In the genomic region with DNA sequence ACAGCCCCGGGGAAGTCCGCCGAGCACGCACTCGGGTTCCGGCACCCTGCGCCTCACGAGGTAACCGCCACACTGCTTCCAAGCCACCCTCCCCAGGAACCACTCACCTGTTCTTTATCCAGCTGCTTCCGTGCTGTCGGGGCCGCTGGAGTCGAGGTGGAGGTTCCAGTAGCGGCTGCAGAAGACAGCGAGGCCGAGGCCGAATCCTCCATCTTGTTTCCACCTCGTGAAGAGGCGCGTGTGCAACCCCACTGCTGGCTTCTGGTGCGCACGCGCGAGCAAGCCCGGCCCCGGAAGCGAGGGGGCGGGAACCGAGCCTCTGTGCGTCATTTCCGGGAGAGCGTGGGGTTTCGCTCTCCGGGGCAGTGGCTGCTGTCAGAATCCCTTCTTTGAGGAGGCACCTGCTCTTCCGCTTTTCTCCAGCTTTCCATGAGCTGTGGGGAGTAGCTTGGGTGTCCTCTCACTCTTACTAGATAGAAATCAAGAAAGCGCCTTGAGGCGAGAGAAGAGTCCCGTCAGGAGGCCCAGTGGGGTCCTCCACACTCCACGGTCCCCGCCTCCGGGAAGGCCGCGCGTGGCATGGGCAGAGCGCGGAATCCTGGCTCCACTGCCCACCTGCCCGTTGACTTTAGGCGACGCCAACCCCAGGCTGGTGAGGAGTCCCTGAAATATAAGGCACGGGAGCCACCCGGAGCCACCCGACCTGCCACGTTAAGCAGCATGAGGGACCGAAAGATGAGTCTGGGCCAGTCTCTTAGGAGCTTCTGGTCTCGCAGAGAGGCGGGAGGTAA, we compare ENCODE assay signal across 1 cellular context.
A peak's percentile ranks its signal among the peaks of the same experiment; 100 is the strongest.
TF ChIP-seq lines count a peak whose summit lies in the region.

A gene (minus strand): TSS at position 242 of the 791 bp plus-strand sequence. CDS start 30 bp downstream, at position 212.

TF ChIP-seq in HepG2, 621 proteins besides CTCF, POLR2A, EP300 and RAD21 (continued from another document and continues in another):
- TF ChIP-seq FOXP1 (IDR thresholded peaks at IDR 0.05) (no peak), FOXP1 (CRISPR knock-in tag; IDR thresholded peaks at IDR 0.05) (no peak), SP2 (CRISPR knock-in tag; IDR thresholded peaks at IDR 0.05) (peak; percentile 86), ZNF124 (CRISPR knock-in tag; IDR thresholded peaks at IDR 0.05) (peak; percentile 95), HNRNPUL1 (IDR thresholded peaks at IDR 0.05; ENCODE audit: low read depth, low read length) (no peak), ZNF749 (CRISPR knock-in tag; IDR thresholded peaks at IDR 0.05; ENCODE audit: borderline replicate concordance) (peak; percentile 38; the same call in 1 of the 2 replicates), PAX8 (CRISPR knock-in tag; IDR thresholded peaks at IDR 0.05; ENCODE audit: borderline replicate concordance) (peak; percentile 93; the same call in 1 of the 2 replicates), ATF7-NPFF (CRISPR knock-in tag; IDR thresholded peaks at IDR 0.05; ENCODE audit: low read depth) (peak; percentile 97), ZNF383 (CRISPR knock-in tag; IDR thresholded peaks at IDR 0.05; ENCODE audit: borderline replicate concordance) (0 out of 2 replicates have a peak, but pooled peaks have one; percentile 79), NFIC (IDR thresholded peaks at IDR 0.05; ENCODE audit: low read length) (no peak), ZSCAN21 (CRISPR knock-in tag; IDR thresholded peaks at IDR 0.05; ENCODE audit: borderline replicate concordance) (peak; percentile 60; the same call in 1 of the 2 replicates), NFYC (CRISPR knock-in tag; IDR thresholded peaks at IDR 0.05) (peak; percentile 44), ZNF263 (CRISPR knock-in tag; IDR thresholded peaks at IDR 0.05) (peak; percentile 45), KDM6A (CRISPR knock-in tag; IDR thresholded peaks at IDR 0.05; ENCODE audit: low read depth) (0 out of 2 replicates have a peak, but pooled peaks have one; percentile 3), PRPF4 (IDR thresholded peaks at IDR 0.05; ENCODE audit: low read depth, low read length, poor library complexity, severe bottlenecking) (no peak), CREM (IDR thresholded peaks at IDR 0.05) (peak; percentile 98), CREM (CRISPR knock-in tag; IDR thresholded peaks at IDR 0.05) (peak; percentile 75; the same call in 1 of the 2 replicates), SMYD3 (CRISPR knock-in tag; IDR thresholded peaks at IDR 0.05) (peak; percentile 96), ZNF792 (CRISPR knock-in tag; IDR thresholded peaks at IDR 0.05) (peak; percentile 91), CREB1 (IDR thresholded peaks at IDR 0.05) (peak; percentile 96), CREB1 (CRISPR knock-in tag; IDR thresholded peaks at IDR 0.05) (peak; percentile 98), FOXM1 (CRISPR knock-in tag; IDR thresholded peaks at IDR 0.05) (no peak), ZNF468 (CRISPR knock-in tag; IDR thresholded peaks at IDR 0.05) (peak; percentile 96; the same call in 1 of the 2 replicates), KAT8 (CRISPR knock-in tag; IDR thresholded peaks at IDR 0.05) (peak; percentile 96), NR1H2 (CRISPR knock-in tag; IDR thresholded peaks at IDR 0.05; ENCODE audit: borderline replicate concordance, low read depth) (no peak), ZNF652 (CRISPR knock-in tag; IDR thresholded peaks at IDR 0.05; ENCODE audit: borderline replicate concordance, low read depth) (no peak; the same call in 1 of the 2 replicates)
- TF ChIP-seq, protein P1, sequence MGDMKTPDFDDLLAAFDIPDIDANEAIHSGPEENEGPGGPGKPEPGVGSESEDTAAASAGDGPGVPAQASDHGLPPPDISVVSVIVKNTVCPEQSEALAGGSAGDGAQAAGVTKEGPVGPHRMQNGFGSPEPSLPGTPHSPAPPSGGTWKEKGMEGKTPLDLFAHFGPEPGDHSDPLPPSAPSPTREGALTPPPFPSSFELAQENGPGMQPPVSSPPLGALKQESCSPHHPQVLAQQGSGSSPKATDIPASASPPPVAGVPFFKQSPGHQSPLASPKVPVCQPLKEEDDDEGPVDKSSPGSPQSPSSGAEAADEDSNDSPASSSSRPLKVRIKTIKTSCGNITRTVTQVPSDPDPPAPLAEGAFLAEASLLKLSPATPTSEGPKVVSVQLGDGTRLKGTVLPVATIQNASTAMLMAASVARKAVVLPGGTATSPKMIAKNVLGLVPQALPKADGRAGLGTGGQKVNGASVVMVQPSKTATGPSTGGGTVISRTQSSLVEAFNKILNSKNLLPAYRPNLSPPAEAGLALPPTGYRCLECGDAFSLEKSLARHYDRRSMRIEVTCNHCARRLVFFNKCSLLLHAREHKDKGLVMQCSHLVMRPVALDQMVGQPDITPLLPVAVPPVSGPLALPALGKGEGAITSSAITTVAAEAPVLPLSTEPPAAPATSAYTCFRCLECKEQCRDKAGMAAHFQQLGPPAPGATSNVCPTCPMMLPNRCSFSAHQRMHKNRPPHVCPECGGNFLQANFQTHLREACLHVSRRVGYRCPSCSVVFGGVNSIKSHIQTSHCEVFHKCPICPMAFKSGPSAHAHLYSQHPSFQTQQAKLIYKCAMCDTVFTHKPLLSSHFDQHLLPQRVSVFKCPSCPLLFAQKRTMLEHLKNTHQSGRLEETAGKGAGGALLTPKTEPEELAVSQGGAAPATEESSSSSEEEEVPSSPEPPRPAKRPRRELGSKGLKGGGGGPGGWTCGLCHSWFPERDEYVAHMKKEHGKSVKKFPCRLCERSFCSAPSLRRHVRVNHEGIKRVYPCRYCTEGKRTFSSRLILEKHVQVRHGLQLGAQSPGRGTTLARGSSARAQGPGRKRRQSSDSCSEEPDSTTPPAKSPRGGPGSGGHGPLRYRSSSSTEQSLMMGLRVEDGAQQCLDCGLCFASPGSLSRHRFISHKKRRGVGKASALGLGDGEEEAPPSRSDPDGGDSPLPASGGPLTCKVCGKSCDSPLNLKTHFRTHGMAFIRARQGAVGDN (CRISPR knock-in tag; IDR thresholded peaks at IDR 0.05), result peak; percentile 95
- TF ChIP-seq, protein P2, sequence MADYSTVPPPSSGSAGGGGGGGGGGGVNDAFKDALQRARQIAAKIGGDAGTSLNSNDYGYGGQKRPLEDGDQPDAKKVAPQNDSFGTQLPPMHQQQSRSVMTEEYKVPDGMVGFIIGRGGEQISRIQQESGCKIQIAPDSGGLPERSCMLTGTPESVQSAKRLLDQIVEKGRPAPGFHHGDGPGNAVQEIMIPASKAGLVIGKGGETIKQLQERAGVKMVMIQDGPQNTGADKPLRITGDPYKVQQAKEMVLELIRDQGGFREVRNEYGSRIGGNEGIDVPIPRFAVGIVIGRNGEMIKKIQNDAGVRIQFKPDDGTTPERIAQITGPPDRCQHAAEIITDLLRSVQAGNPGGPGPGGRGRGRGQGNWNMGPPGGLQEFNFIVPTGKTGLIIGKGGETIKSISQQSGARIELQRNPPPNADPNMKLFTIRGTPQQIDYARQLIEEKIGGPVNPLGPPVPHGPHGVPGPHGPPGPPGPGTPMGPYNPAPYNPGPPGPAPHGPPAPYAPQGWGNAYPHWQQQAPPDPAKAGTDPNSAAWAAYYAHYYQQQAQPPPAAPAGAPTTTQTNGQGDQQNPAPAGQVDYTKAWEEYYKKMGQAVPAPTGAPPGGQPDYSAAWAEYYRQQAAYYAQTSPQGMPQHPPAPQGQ (CRISPR knock-in tag; IDR thresholded peaks at IDR 0.05; ENCODE audit: borderline replicate concordance), result peak; percentile 12; the same call in 1 of the 2 replicates
- TF ChIP-seq, protein P3, sequence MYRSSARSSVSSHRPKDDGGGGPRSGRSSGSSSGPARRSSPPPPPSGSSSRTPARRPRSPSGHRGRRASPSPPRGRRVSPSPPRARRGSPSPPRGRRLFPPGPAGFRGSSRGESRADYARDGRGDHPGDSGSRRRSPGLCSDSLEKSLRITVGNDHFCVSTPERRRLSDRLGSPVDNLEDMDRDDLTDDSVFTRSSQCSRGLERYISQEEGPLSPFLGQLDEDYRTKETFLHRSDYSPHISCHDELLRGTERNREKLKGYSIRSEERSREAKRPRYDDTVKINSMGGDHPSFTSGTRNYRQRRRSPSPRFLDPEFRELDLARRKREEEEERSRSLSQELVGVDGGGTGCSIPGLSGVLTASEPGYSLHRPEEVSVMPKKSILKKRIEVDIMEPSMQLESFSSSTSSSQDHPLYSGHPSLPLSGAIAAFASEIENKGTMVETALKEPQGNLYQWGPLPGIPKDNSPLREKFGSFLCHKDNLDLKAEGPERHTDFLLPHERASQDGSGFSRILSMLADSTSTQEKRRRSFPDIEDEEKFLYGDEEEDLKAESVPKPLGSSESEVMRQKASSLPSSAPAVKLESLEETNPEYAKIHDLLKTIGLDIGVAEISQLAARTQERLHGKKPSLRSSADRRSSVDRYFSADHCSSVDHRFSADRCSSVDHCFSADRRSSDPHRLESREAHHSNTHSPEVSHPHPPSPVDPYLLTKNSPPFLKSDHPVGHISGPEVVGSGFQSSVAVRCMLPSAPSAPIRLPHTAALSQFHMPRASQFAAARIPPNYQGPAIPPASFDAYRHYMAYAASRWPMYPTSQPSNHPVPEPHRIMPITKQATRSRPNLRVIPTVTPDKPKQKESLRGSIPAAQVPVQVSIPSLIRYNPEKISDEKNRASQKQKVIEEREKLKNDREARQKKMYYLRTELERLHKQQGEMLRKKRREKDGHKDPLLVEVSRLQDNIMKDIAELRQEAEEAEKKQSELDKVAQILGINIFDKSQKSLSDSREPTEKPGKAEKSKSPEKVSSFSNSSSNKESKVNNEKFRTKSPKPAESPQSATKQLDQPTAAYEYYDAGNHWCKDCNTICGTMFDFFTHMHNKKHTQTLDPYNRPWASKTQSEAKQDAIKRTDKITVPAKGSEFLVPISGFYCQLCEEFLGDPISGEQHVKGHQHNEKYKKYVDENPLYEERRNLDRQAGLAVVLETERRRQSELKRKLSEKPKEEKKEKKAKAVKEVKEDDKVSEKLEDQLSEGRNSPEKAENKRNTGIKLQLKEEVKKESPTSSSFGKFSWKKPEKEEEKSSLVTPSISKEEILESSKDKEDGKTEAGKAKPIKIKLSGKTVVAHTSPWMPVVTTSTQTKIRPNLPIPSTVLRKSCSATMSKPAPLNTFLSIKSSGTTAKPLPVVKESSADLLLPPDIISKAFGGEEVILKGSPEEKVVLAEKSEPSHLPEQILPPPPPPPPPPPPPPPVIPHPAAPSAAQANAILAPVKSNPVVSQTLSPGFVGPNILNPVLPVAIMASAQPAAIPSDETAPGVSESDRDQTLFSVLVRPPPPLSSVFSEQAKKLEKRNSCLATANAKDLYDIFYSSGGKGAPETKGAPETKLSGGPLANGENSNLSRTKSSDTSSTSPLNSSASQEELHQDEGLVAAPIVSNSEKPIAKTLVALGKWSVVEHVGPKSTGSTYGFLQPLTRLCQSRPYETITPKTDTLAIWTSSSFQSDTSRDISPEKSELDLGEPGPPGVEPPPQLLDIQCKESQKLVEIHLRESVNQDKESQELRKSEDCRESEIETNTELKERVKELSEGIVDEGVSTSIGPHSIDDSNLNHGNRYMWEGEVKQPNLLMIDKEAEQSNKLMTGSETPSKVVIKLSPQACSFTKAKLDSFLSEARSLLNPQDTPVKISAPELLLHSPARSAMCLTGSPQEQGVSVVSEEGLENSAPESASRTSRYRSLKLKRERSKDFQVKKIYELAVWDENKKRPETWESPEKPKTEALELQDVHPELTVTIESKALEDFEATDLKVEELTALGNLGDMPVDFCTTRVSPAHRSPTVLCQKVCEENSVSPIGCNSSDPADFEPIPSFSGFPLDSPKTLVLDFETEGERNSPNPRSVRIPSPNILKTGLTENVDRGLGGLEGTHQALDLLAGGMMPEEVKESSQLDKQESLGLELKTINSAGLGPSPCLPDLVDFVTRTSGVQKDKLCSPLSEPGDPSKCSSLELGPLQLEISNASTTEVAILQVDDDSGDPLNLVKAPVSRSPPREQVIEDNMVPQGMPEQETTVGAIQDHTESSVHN (CRISPR knock-in tag; IDR thresholded peaks at IDR 0.05), result 0 out of 2 replicates have a peak, but pooled peaks have one; percentile 93
- TF ChIP-seq, protein P4, sequence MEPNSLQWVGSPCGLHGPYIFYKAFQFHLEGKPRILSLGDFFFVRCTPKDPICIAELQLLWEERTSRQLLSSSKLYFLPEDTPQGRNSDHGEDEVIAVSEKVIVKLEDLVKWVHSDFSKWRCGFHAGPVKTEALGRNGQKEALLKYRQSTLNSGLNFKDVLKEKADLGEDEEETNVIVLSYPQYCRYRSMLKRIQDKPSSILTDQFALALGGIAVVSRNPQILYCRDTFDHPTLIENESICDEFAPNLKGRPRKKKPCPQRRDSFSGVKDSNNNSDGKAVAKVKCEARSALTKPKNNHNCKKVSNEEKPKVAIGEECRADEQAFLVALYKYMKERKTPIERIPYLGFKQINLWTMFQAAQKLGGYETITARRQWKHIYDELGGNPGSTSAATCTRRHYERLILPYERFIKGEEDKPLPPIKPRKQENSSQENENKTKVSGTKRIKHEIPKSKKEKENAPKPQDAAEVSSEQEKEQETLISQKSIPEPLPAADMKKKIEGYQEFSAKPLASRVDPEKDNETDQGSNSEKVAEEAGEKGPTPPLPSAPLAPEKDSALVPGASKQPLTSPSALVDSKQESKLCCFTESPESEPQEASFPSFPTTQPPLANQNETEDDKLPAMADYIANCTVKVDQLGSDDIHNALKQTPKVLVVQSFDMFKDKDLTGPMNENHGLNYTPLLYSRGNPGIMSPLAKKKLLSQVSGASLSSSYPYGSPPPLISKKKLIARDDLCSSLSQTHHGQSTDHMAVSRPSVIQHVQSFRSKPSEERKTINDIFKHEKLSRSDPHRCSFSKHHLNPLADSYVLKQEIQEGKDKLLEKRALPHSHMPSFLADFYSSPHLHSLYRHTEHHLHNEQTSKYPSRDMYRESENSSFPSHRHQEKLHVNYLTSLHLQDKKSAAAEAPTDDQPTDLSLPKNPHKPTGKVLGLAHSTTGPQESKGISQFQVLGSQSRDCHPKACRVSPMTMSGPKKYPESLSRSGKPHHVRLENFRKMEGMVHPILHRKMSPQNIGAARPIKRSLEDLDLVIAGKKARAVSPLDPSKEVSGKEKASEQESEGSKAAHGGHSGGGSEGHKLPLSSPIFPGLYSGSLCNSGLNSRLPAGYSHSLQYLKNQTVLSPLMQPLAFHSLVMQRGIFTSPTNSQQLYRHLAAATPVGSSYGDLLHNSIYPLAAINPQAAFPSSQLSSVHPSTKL (CRISPR knock-in tag; IDR thresholded peaks at IDR 0.05), result peak; percentile 75
- TF ChIP-seq, protein P5, sequence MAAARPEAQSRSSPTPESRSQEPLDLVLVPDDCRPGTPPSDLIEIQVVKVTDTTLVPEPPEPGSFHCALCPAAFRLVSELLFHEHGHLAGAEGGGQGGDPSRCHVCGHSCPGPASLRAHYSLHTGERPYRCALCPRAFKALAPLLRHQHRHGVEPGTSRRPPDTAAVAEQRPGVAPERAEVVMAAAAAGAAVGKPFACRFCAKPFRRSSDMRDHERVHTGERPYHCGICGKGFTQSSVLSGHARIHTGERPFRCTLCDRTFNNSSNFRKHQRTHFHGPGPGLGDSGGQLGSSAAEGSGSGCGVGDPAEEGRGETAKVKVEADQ (CRISPR knock-in tag; IDR thresholded peaks at IDR 0.05; ENCODE audit: borderline replicate concordance), result peak; percentile 86
